ENCODE assay signal across 8 cellular contexts in the genomic region with DNA sequence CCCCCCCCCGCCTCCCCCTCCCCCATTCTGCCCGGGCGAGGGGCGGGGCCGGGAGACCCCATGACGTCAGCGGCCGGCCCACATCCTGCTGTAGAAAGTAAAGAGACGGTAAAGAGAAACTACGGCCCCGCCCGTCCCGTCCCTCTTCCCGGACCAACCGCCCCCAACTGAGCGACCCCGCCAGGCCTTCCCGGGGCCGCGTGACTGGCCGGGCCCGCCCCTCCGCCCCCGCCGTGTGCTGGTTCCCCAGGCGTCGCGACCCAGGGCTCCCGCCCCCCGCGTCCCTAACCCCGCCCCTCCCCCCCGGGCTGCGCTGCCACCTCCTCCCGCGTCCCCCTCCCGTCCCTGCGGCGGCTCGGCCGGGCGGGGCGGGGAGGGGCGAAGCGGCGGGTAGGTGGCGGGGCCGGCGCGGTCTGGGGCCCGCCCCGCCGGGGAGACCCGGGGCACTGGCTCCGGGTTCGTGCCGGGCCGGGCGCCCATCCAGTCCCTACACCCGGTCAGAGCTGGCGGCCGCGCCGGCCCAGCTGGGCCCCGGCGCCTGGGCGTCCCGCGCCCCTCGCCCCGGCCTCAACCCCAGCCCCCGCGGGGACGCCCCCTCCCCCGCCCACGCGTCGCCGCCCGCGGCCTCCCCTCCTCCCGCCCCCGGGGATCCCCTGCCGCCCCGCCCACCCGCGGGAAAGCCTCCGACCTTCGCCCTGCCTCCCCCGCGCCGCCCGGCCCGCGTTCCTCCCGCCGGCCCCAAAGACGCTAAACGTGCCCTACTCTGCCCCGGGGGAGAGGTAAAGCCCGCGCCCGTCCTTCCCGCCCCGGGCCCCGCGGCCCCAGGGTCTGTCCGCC. TPM values are rescaled to one million over a fixed set of nuclear protein-coding genes. Genes with fewer than 3 reads are reported as not detected.
DNase-seq lines count a peak whose midpoint lies in the region; ATAC-seq and TF ChIP-seq lines count a peak whose summit lies in the region.

No MANE protein-coding gene starts in this region.

- DNase-seq in GM12865 (ENCODE audit: low read depth) (peak; percentile 99), NCI-H1105 (lab: John Stamatoyannopoulos, UW) (peak; percentile 94), SKM-1 (lab: John Stamatoyannopoulos, UW; ENCODE audit: unreplicated experiment) (peak; percentile 88), glutamatergic neuron (peak; percentile 94), pons (ENCODE audit: low spot score) (peak; percentile 88), upper lobe of left lung (peak; percentile 98 to 99)

- H3K9me3 Mint-ChIP-seq in activated naive CD8-positive, alpha-beta T cell (ENCODE audit: low read depth), result peaks cover 5% of the 10 kb centered on the region
- peaks cover 16% of the 10 kb centered on the region for H3K9me3 Mint-ChIP-seq in glutamatergic neuron (ENCODE audit: unreplicated experiment)

- TF ChIP-seq CTCF in GM12865 (IDR thresholded peaks at IDR 0.05; ENCODE audit: insufficient read depth, low read depth, low read length, missing control alignments) (no peak), glutamatergic neuron (IDR thresholded peaks at IDR 0.05; ENCODE audit: partially characterized antibody, unreplicated experiment) (no peak), upper lobe of left lung (IDR thresholded peaks at IDR 0.05) (no peak)

- H3K4me3 Mint-ChIP-seq in activated naive CD8-positive, alpha-beta T cell, result peak overlapping the region; percentile 93
- H3K4me3 Mint-ChIP-seq in glutamatergic neuron (ENCODE audit: unreplicated experiment), result peak overlapping the region; percentile 95

- peak overlapping the region; percentile 95 to 98 (median 96) for H3K27ac ChIP-seq in upper lobe of left lung

- 0 to 3% methylated on average over 6 to 33 of the region's 108 CpGs for WGBS in upper lobe of left lung, 2 donors

- H3K27ac Mint-ChIP-seq in activated naive CD8-positive, alpha-beta T cell, result peak overlapping the region; percentile 97
- H3K27ac Mint-ChIP-seq in glutamatergic neuron (ENCODE audit: unreplicated experiment), result peak overlapping the region; percentile 87

- no peaks in the 10 kb centered on the region for H3K27me3 Mint-ChIP-seq in activated naive CD8-positive, alpha-beta T cell
- H3K27me3 Mint-ChIP-seq in glutamatergic neuron (ENCODE audit: unreplicated experiment), result peaks cover 10% of the 10 kb centered on the region

- H3K36me3 ChIP-seq in upper lobe of left lung, result peaks cover 0 to 6% (median 0%) of the 10 kb centered on the region in 4 donors

- no peaks in the 10 kb centered on the region for H3K9me3 ChIP-seq in upper lobe of left lung

- ATAC-seq in HG02623 (IDR thresholded peaks at IDR 0.05; ENCODE audit: unreplicated experiment) (peak; percentile 59), upper lobe of left lung (ENCODE audit: low FRiP score in 2 of 2) (peak; percentile 93 to 97)

- H3K27me3 ChIP-seq in upper lobe of left lung, result no peaks in the 10 kb centered on the region

- H3K36me3 Mint-ChIP-seq in activated naive CD8-positive, alpha-beta T cell, result peaks cover 11% of the 10 kb centered on the region
- H3K36me3 Mint-ChIP-seq in glutamatergic neuron (ENCODE audit: unreplicated experiment), result no peaks in the 10 kb centered on the region

- peak in 2 of 4 donors; percentile 53 to 57 for TF ChIP-seq POLR2A in upper lobe of left lung (IDR thresholded peaks at IDR 0.05)

- H3K4me1 Mint-ChIP-seq in activated naive CD8-positive, alpha-beta T cell (ENCODE audit: low read depth), result peaks cover 59% of the 10 kb centered on the region
- peaks cover 29% of the 10 kb centered on the region for H3K4me1 Mint-ChIP-seq in glutamatergic neuron (ENCODE audit: low read depth, unreplicated experiment)

- H3K4me1 ChIP-seq in upper lobe of left lung, result peaks cover 22 to 30% (median 26%) of the 10 kb centered on the region in 4 donors

- TF ChIP-seq EP300 in upper lobe of left lung (IDR thresholded peaks at IDR 0.05), result peak in 2 of 4 donors; percentile 49 to 61

- H3K4me3 ChIP-seq in GM12865 (ENCODE audit: low read depth, low read length) (peak overlapping the region; percentile 39; the same call in 1 of the 2 replicates), upper lobe of left lung (peak overlapping the region; percentile 46 to 92 (median 88))

RNA-seq across cellular contexts. Expression of a gene that starts 0.6 kb away (rescaled TPM):
- total RNA-seq in glutamatergic neuron (ENCODE audit: unreplicated experiment), result 37.1 TPM
- total RNA-seq in upper lobe of left lung, result 10 to 100 TPM; 22.9 to 48.5 (median 30.4) TPM

Comparison
In these comparisons a context has a peak if more than half of its experiments do, and no peak if none do; other contexts are left out.
1. Peak in every context shown above with its lines: DNase-seq, ATAC-seq, H3K4me3 ChIP-seq and H3K27ac ChIP-seq.